In the genomic region with DNA sequence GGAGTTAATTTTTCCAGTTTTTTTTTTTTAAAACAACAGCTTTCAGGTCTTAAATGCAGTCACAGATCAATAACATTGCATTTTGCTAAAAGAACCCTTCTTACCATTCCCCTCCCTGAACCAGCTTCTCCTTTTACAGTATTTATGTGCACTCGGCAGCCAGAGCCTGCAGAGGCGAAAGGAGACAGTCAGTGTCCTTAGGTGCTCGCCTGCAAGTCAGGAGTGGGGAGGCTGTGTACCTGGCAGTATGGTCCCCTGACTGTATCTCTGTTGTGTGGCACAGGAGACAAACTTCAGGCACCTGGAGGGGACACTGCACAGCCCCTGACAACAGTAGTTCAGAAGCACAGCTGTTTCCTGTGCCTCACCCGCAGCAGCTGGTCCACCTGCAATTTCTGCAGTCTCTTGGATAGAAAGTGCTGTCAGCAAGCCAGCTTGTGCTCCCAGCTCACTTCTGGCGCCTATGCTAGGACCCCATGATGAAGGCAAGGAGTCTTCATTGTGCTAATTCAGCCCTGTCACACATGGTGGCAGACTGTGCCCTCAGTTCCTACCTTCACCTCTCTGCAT, we compare ENCODE assay signal across 1 cellular context.
TF ChIP-seq lines count a peak whose summit lies in the region.

No MANE protein-coding gene starts in this region.

TF ChIP-seq in SK-N-SH, 30 proteins besides CTCF, POLR2A, EP300 and RAD21 (continued from another document):
- TF ChIP-seq, protein P1, sequence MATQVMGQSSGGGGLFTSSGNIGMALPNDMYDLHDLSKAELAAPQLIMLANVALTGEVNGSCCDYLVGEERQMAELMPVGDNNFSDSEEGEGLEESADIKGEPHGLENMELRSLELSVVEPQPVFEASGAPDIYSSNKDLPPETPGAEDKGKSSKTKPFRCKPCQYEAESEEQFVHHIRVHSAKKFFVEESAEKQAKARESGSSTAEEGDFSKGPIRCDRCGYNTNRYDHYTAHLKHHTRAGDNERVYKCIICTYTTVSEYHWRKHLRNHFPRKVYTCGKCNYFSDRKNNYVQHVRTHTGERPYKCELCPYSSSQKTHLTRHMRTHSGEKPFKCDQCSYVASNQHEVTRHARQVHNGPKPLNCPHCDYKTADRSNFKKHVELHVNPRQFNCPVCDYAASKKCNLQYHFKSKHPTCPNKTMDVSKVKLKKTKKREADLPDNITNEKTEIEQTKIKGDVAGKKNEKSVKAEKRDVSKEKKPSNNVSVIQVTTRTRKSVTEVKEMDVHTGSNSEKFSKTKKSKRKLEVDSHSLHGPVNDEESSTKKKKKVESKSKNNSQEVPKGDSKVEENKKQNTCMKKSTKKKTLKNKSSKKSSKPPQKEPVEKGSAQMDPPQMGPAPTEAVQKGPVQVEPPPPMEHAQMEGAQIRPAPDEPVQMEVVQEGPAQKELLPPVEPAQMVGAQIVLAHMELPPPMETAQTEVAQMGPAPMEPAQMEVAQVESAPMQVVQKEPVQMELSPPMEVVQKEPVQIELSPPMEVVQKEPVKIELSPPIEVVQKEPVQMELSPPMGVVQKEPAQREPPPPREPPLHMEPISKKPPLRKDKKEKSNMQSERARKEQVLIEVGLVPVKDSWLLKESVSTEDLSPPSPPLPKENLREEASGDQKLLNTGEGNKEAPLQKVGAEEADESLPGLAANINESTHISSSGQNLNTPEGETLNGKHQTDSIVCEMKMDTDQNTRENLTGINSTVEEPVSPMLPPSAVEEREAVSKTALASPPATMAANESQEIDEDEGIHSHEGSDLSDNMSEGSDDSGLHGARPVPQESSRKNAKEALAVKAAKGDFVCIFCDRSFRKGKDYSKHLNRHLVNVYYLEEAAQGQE (IDR thresholded peaks at IDR 0.05; ENCODE audit: low read depth, low read length): no peak
- TF ChIP-seq SMC3 (IDR thresholded peaks at IDR 0.05; ENCODE audit: low read depth, low read length): no peak
- no peak for TF ChIP-seq YY1 (IDR thresholded peaks at IDR 0.05; ENCODE audit: low read depth)
- no peak for TF ChIP-seq ELF1 (IDR thresholded peaks at IDR 0.05)
- no peak for TF ChIP-seq TEAD4 (IDR thresholded peaks at IDR 0.05; ENCODE audit: borderline replicate concordance, insufficient read depth)
